In genomic region chr12:56021882-56022497, GRCh38 we compare ENCODE assay signal across 1 cellular context.
TF ChIP-seq lines count a peak whose summit lies in the region.

No MANE protein-coding gene starts in this region.

TF ChIP-seq in WTC11, 78 proteins besides CTCF, POLR2A, EP300 and RAD21 (continued from another document):
- TF ChIP-seq MLX (CRISPR knock-in tag; IDR thresholded peaks at IDR 0.05) (no peak), MXD4 (CRISPR knock-in tag; IDR thresholded peaks at IDR 0.05; ENCODE audit: borderline replicate concordance) (no peak)
TF ChIP-seq in WTC11: peak in this region for 0.
